In genomic region chr12:53502331-53502730, GRCh38 we compare ENCODE assay signal across 9 cellular contexts. TPM values are rescaled to one million over a fixed set of nuclear protein-coding genes. Genes with fewer than 3 reads are reported as not detected.
DNase-seq lines count a peak whose midpoint lies in the region; ATAC-seq, FAIRE-seq and TF ChIP-seq lines count a peak whose summit lies in the region.
"Had no signal": no experiment of that assay in that cellular context is flagged by ENCODE, and none has a peak within 500 bp of the region (broad histone marks: within the 10 kb centered on the region; RNA-seq: fewer than 3 reads in every experiment).

No MANE protein-coding gene starts in this region.

- no peak overlapping the region for H3K14ac ChIP-seq in H1 (ENCODE audit: insufficient read length)

- peak overlapping the region; percentile 77 for H3K27ac ChIP-seq in OCI-LY7 (ENCODE audit: low read depth, low read length, poor library complexity, severe bottlenecking)
- H3K27ac ChIP-seq in H1 (ENCODE audit: low read depth, low read length): no peak overlapping the region
- H3K27ac ChIP-seq in ovary: peak overlapping the region; percentile 37 to 99

- H3K27me3 ChIP-seq in Caco-2 (replicated peaks; ENCODE audit: control insufficient read depth, insufficient read depth, low read length) (no peaks in the 10 kb centered on the region), H1 (replicated peaks in 1 of 4; ENCODE audit: control insufficient read depth in 3 of 4, extremely low read depth in 1 of 4, insufficient read depth in 3 of 4, low read length in 3 of 4) (no peaks in the 10 kb centered on the region), ovary (no peaks in the 10 kb centered on the region)

- POLR2A ChIA-PET in Caco-2 (lab: Charles Lee): no interaction called here
- POLR2A ChIA-PET in OCI-LY7 (lab: Charles Lee): interaction anchor here (1.0 kb wide), 2 partner anchors 11 to 27 kb away, joined by 3 read pairs; no protein-coding TSS in a partner anchor
- POLR2A ChIA-PET in H1 (lab: Charles Lee; ENCODE audit: partially characterized antibody): interaction anchor here (0.7 to 67.0 kb wide), 5 partner anchors 10 to 285 kb away, joined by 3 to 3397 read pairs (median 51); partner anchors contain the start of genes AAAS, PCBP2 and PRR13

- H3K4me3 Mint-ChIP-seq in Caco-2 (ENCODE audit: unreplicated experiment): peak overlapping the region; percentile 80

- peaks cover 13% of the 10 kb centered on the region for H3K79me1 ChIP-seq in H1 (ENCODE audit: low read depth, low read length)

- H4K8ac ChIP-seq in H1 (ENCODE audit: extremely low read depth, insufficient read depth, low read length): no peak overlapping the region

- H3K4me3 ChIP-seq in Caco-2 (ENCODE audit: low read depth, low read length) (no peak overlapping the region; the same call in 1 of the 2 replicates), OCI-LY7 (ENCODE audit: low read depth, low read length, poor library complexity, severe bottlenecking) (peak overlapping the region; percentile 77), H1 (ENCODE audit: extremely low read depth in 1 of 4, insufficient read depth in 2 of 4, low read depth in 3 of 4, low read length in 4 of 4) (peak overlapping the region in 1 of 4 experiments; percentile 77; a peak in 1 of 8 replicates), ovary (no peak overlapping the region)

- no peaks in the 10 kb centered on the region for H3K9me3 Mint-ChIP-seq in Caco-2 (ENCODE audit: unreplicated experiment)

- CTCF ChIA-PET in Caco-2 (lab: Charles Lee) (no interaction called here), OCI-LY7 (lab: Charles Lee; ENCODE audit: unreplicated experiment) (interaction anchor here (1.7 kb wide), 1 partner anchor 123 kb away, joined by 5 read pairs; no protein-coding TSS in a partner anchor), H1 (lab: Charles Lee; ENCODE audit: partially characterized antibody) (interaction anchor here (0.9 to 3.9 kb wide), 7 partner anchors 8 to 181 kb away, joined by 3 to 20 read pairs (median 6); partner anchors contain the start of gene AAAS)

- H2BK120ac ChIP-seq in H1 (replicated peaks; ENCODE audit: low read depth, low read length): no peak overlapping the region

- FAIRE-seq in H1 (lab: Jason Lieb, UNC): no peak

- H3K9ac ChIP-seq in H1 (replicated peaks in 1 of 4; ENCODE audit: extremely low read depth in 1 of 4, low read depth in 3 of 4, low read length in 3 of 4): no peak overlapping the region

- no TSS peak for BruUV-seq in Caco-2 (replicated peaks; lab: Mats Ljungman, UMichigan)
- no TSS peak for BruUV-seq in OCI-LY7 (replicated peaks; lab: Mats Ljungman, UMichigan)

- H3K36me3 Mint-ChIP-seq in Caco-2 (ENCODE audit: insufficient read depth, unreplicated experiment): peaks cover 38% of the 10 kb centered on the region

- H3K4me1 Mint-ChIP-seq in Caco-2 (ENCODE audit: low read depth, unreplicated experiment): peaks cover 24% of the 10 kb centered on the region

- no peak overlapping the region for H4K91ac ChIP-seq in H1 (replicated peaks; ENCODE audit: insufficient read length, low read length)

- no peak for TF ChIP-seq RAD21 in H1 (IDR thresholded peaks at IDR 0.05 in 1 of 2, conservative IDR thresholded peaks at IDR 0.05 in 1 of 2; ENCODE audit: low read depth in 2 of 2, low read length in 2 of 2)

- H2AK5ac ChIP-seq in H1 (ENCODE audit: low read depth, low read length): no peak overlapping the region

- no peak overlapping the region for H2BK15ac ChIP-seq in H1 (ENCODE audit: low read length)

- TF ChIP-seq EP300 in H1 (IDR thresholded peaks at IDR 0.05; ENCODE audit: borderline replicate concordance in 1 of 2, low read depth in 2 of 2, low read length in 2 of 2): no peak
- TF ChIP-seq EP300 in ovary (IDR thresholded peaks at IDR 0.05): no peak

- no peak overlapping the region for H3K18ac ChIP-seq in H1 (ENCODE audit: extremely low read depth, low read length)

- peak overlapping the region; percentile 86 for H3K27ac Mint-ChIP-seq in Caco-2 (ENCODE audit: unreplicated experiment)

- no peak overlapping the region for H4K5ac ChIP-seq in H1 (ENCODE audit: insufficient read length, low read depth, low read length)

- H3K4ac ChIP-seq in H1 (replicated peaks; ENCODE audit: insufficient read length, low read depth, low read length): no peak overlapping the region

- no peak overlapping the region for H3K56ac ChIP-seq in H1 (replicated peaks; ENCODE audit: insufficient read length, low read depth, low read length)

- H3K23me2 ChIP-seq in H1 (ENCODE audit: low read depth, low read length): peaks cover 22% of the 10 kb centered on the region

- 96% methylated on average over 9 of the region's 9 CpGs; no CpG with 5 or more reads in 1 of the 2 experiments for WGBS in H1 (ENCODE audit: extremely low coverage in 1 of 2, insufficient coverage in 1 of 2, insufficient read length in 1 of 2, insufficient replicate concordance in 2 of 2, low coverage in 1 of 2, low lambda C conversion rate in 2 of 2, missing lambda C conversion rate in 1 of 2), 2 experiments
- WGBS in ovary, 3 donors: 7 to 11% (median 10%) methylated on average over 9 of the region's 9 CpGs

- ATAC-seq in GM19455 (IDR thresholded peaks at IDR 0.05; ENCODE audit: unreplicated experiment): no peak

- H3K23ac ChIP-seq in H1 (ENCODE audit: insufficient read length): no peak overlapping the region

- no peaks in the 10 kb centered on the region for H3K9me2 ChIP-seq in OCI-LY7 (ENCODE audit: insufficient read depth, low read length)

- no peak for TF ChIP-seq POLR2A in H1 (IDR thresholded peaks at IDR 0.05; ENCODE audit: control extremely low read depth in 1 of 2, low read depth in 2 of 2, low read length in 2 of 2)
- TF ChIP-seq POLR2A in ovary (IDR thresholded peaks at IDR 0.05): no peak

- no peak overlapping the region for H2BK5ac ChIP-seq in H1 (ENCODE audit: low read depth, low read length)

- peaks cover 7% of the 10 kb centered on the region; the same call in 1 of the 2 replicates for H3K4me1 ChIP-seq in Caco-2
- H3K4me1 ChIP-seq in OCI-LY7 (ENCODE audit: insufficient read depth, low read length, poor library complexity, severe bottlenecking): peaks cover 33% of the 10 kb centered on the region
- peaks cover 8 to 29% (median 20%) of the 10 kb centered on the region in 4 experiments for H3K4me1 ChIP-seq in H1 (replicated peaks in 1 of 4; ENCODE audit: control insufficient read depth in 3 of 4, insufficient read depth in 4 of 4, low read length in 3 of 4)
- H3K4me1 ChIP-seq in ovary (ENCODE audit: insufficient read depth): peaks cover 20% of the 10 kb centered on the region

- H3K27me3 Mint-ChIP-seq in Caco-2 (ENCODE audit: insufficient read depth, unreplicated experiment): no peaks in the 10 kb centered on the region

- no peak overlapping the region for H2BK20ac ChIP-seq in H1 (ENCODE audit: low read length)

- peaks cover 2% of the 10 kb centered on the region for H3K36me3 ChIP-seq in Caco-2 (ENCODE audit: control insufficient read depth, insufficient read depth, low read length)
- H3K36me3 ChIP-seq in OCI-LY7 (ENCODE audit: insufficient read depth, low read length): peaks cover 24% of the 10 kb centered on the region; the same call in 1 of the 2 replicates
- H3K36me3 ChIP-seq in H1 (ENCODE audit: control insufficient read depth in 2 of 4, insufficient read depth in 4 of 4, low read length in 3 of 4): peaks cover 9 to 23% (median 14%) of the 10 kb centered on the region in 4 experiments; a peak in 7 of 8 replicates
- no peaks in the 10 kb centered on the region for H3K36me3 ChIP-seq in ovary

- intact Hi-C loops in Caco-2 (cut with micrococcal nuclease; ENCODE audit: unreplicated experiment): no loop called here
- intact Hi-C loops in OCI-LY7 (cut with micrococcal nuclease; ENCODE audit: unreplicated experiment): loop anchor here (10.0 kb wide), 1 partner anchor 298 kb away; the partner anchor contains the start of gene ITGB7
- intact Hi-C loops in ovary (cut with DNase I): loop anchor here (5.0 to 10.0 kb wide), 4 partner anchors 60 to 285 kb away; partner anchors contain the start of genes AAAS (in 4 of the 4) and PRR13 (in 1 of the 4)

- DNase-seq in Caco-2 (no peak), OCI-LY7 (ENCODE audit: low spot score) (no peak), H1 (ENCODE audit: low read depth in 1 of 2, low spot score in 2 of 2) (no peak), ovary (peak; percentile 40 to 72 (median 50)), NCI-H2081 treated with DMSO at 0.1 percent for 48 hours (lab: John Stamatoyannopoulos, UW) (no peak), dedifferentiated amniotic fluid mesenchymal stem cell (ENCODE audit: extremely low spot score) (no peak)
- no peak for DNase-seq in effector CD8-positive, alpha-beta T cell (lab: John Stamatoyannopoulos, UW)
- DNase-seq: NCI-H345 had no signal

- H2BK12ac ChIP-seq in H1 (ENCODE audit: low read depth, low read length): no peak overlapping the region

- peak overlapping the region; percentile 96 for H3K4me2 ChIP-seq in OCI-LY7 (ENCODE audit: low read length)
- H3K4me2 ChIP-seq in H1 (ENCODE audit: insufficient read depth in 1 of 2, low read depth in 2 of 2, low read length in 2 of 2): peak overlapping the region; percentile 79 to 98; a peak in 2 of 4 replicates

- H3K9me3 ChIP-seq in Caco-2 (no peaks in the 10 kb centered on the region), OCI-LY7 (ENCODE audit: low read length) (no peaks in the 10 kb centered on the region), H1 (ENCODE audit: insufficient read depth in 2 of 2, low read depth in 1 of 2, low read length in 1 of 2) (no peaks in the 10 kb centered on the region), ovary (no peaks in the 10 kb centered on the region)

- TF ChIP-seq CTCF in Caco-2 (IDR thresholded peaks at IDR 0.05; ENCODE audit: insufficient read depth in 1 of 2, low read depth in 1 of 2, low read length in 1 of 2, severe bottlenecking in 1 of 2, unreplicated experiment in 1 of 2) (no peak), OCI-LY7 (conservative IDR thresholded peaks at IDR 0.05; ENCODE audit: low read length) (no peak), H1 (IDR thresholded peaks at IDR 0.05; ENCODE audit: control extremely low read depth in 1 of 3, insufficient read depth in 1 of 3, low read depth in 1 of 3, low read length in 3 of 3) (no peak), ovary (IDR thresholded peaks at IDR 0.05) (no peak)

- peaks cover 23% of the 10 kb centered on the region for H3K79me2 ChIP-seq in OCI-LY7 (ENCODE audit: insufficient read depth, low read depth, low read length)
- peaks cover 0 to 22% of the 10 kb centered on the region in 2 experiments; a peak in 2 of 4 replicates for H3K79me2 ChIP-seq in H1 (ENCODE audit: control insufficient read depth in 1 of 2, insufficient read depth in 2 of 2, low read length in 2 of 2)

- no peak overlapping the region for H2AFZ ChIP-seq in OCI-LY7 (ENCODE audit: low read length)
- no peak overlapping the region for H2AFZ ChIP-seq in H1 (ENCODE audit: low read length)

- no peaks in the 10 kb centered on the region for H4K20me1 ChIP-seq in OCI-LY7 (ENCODE audit: insufficient read depth, low read length)
- peaks cover 0 to 4% of the 10 kb centered on the region in 2 experiments for H4K20me1 ChIP-seq in H1 (replicated peaks in 1 of 2; ENCODE audit: control insufficient read depth in 1 of 2, insufficient read depth in 2 of 2, low read length in 2 of 2)

RNA-seq across cellular contexts. Expression of gene TARBP2, which starts 1.2 kb away (rescaled TPM):
- 43.9 and 50.7 TPM in 2 replicates for total RNA-seq in Caco-2 (2022)
- total RNA-seq in OCI-LY7 (2014; rRNA removed; shearing (Covaris generic)): 49.1 and 62.6 TPM in 2 replicates
- 41.8 and 45.9 TPM in 2 replicates for total RNA-seq in OCI-LY7 (2022)
- 66.1 and 69.9 TPM in 2 replicates for total RNA-seq in H1 (2021; fragmentation: NEBNext Ultra II Directional; extraction: Animal tissue kit (Norgen Biotek cat#: 25700))
- 122 and 135 TPM in 2 replicates for polyA plus RNA-seq in H1 (2011; rRNA removed)
- polyA plus RNA-seq in H1 (2011; cell fraction: cytosol; rRNA removed): 116 TPM
- 195 TPM for polyA plus RNA-seq in H1 (2011; cell fraction: nucleus; rRNA removed)
- polyA plus RNA-seq in H1 (2012, experiment 1 of 2): 62.0 to 84.4 TPM (median 79.7 TPM) in 4 replicates
- 104 TPM for polyA plus RNA-seq in H1 (2012, experiment 2 of 2)
- 41.8 TPM for polyA plus RNA-seq in H1 (2013, experiment 1 of 2)
- 36.4 TPM for polyA plus RNA-seq in H1 (2013, experiment 2 of 2)
- 42.1 and 48.2 TPM in 2 replicates for polyA minus RNA-seq in H1 (2011; rRNA and poly(A)+ RNA removed)
- 38.6 TPM for polyA minus RNA-seq in H1 (2011; cell fraction: cytosol; rRNA and poly(A)+ RNA removed)
- polyA minus RNA-seq in H1 (2011; cell fraction: nucleus; rRNA and poly(A)+ RNA removed): 65.6 TPM
- 10 to 100 TPM; 14.1 to 25.6 (median 21.9) TPM for total RNA-seq in ovary
- polyA plus RNA-seq in ovary: 10 to 100 TPM in 1 of 2 donors, 1 to 10 TPM in 1; 9.8 to 19.9 TPM

RNA-seq across cellular contexts. Expression of gene MAP3K12, which starts 3.1 kb away (rescaled TPM):
- total RNA-seq in Caco-2 (2022) (2.4 and 3.9 TPM in 2 replicates), OCI-LY7 (2022) (13.4 and 13.7 TPM in 2 replicates), ovary (10 to 100 TPM; 19.5 to 53.2 (median 30.8) TPM)
- 7.2 TPM in 2 replicates for total RNA-seq in OCI-LY7 (2014; rRNA removed; shearing (Covaris generic))
- 21.4 and 23.4 TPM in 2 replicates for total RNA-seq in H1 (2021; fragmentation: NEBNext Ultra II Directional; extraction: Animal tissue kit (Norgen Biotek cat#: 25700))
- polyA plus RNA-seq in H1 (2011; rRNA removed) (42.7 and 54.1 TPM in 2 replicates), ovary (10 to 100 TPM; 19.5 to 33.4 TPM)
- 37.7 TPM for polyA plus RNA-seq in H1 (2011; cell fraction: cytosol; rRNA removed)
- 232 TPM for polyA plus RNA-seq in H1 (2011; cell fraction: nucleus; rRNA removed)
- 31.0 to 35.0 TPM (median 33.4 TPM) in 4 replicates for polyA plus RNA-seq in H1 (2012, experiment 1 of 2)
- polyA plus RNA-seq in H1 (2012, experiment 2 of 2): 14.6 TPM
- polyA plus RNA-seq in H1 (2013, experiment 1 of 2): 20.2 TPM
- 15.6 TPM for polyA plus RNA-seq in H1 (2013, experiment 2 of 2)
- polyA minus RNA-seq in H1 (2011; rRNA and poly(A)+ RNA removed): 28.1 and 35.5 TPM in 2 replicates
- 16.5 TPM for polyA minus RNA-seq in H1 (2011; cell fraction: cytosol; rRNA and poly(A)+ RNA removed)
- polyA minus RNA-seq in H1 (2011; cell fraction: nucleus; rRNA and poly(A)+ RNA removed): 48.2 TPM

RNA-seq across cellular contexts. Expression of gene NPFF, which starts 5.0 kb away (rescaled TPM):
- total RNA-seq in Caco-2 (2022): 2.4 TPM in 1 of 2 replicates, not detected in the other
- total RNA-seq in OCI-LY7 (2014; rRNA removed; shearing (Covaris generic)): not detected in 2 replicates
- total RNA-seq in OCI-LY7 (2022): not detected in 2 replicates
- total RNA-seq in H1 (2021; fragmentation: NEBNext Ultra II Directional; extraction: Animal tissue kit (Norgen Biotek cat#: 25700)): 0.80 TPM in 1 of 2 replicates, not detected in the other
- not detected in 2 replicates for polyA plus RNA-seq in H1 (2011; rRNA removed)
- polyA plus RNA-seq in H1 (2011; cell fraction: cytosol; rRNA removed): not detected
- polyA plus RNA-seq in H1 (2011; cell fraction: nucleus; rRNA removed): not detected
- polyA plus RNA-seq in H1 (2012, experiment 1 of 2): 0.42 to 1.6 TPM (median 0.61 TPM) in 3 of 4 replicates, not detected in the other
- not detected for polyA plus RNA-seq in H1 (2012, experiment 2 of 2)
- 0.36 TPM for polyA plus RNA-seq in H1 (2013, experiment 1 of 2)
- 0.50 TPM for polyA plus RNA-seq in H1 (2013, experiment 2 of 2)
- polyA minus RNA-seq in H1 (2011; rRNA and poly(A)+ RNA removed): not detected in 2 replicates
- not detected for polyA minus RNA-seq in H1 (2011; cell fraction: cytosol; rRNA and poly(A)+ RNA removed)
- not detected for polyA minus RNA-seq in H1 (2011; cell fraction: nucleus; rRNA and poly(A)+ RNA removed)
- 1 to 10 TPM in 1 of 7 donors, under 1 TPM in 1, not detected in 5; 0.68 to 1.1 TPM for total RNA-seq in ovary
- not detected for polyA plus RNA-seq in ovary

RNA-seq across cellular contexts. Expression of gene PCBP2, which starts 50.4 kb away (rescaled TPM):
- total RNA-seq in Caco-2 (2022) (1,036 and 1,143 TPM in 2 replicates), OCI-LY7 (2022) (1,015 and 1,037 TPM in 2 replicates), ovary (1,000 to 10,000 TPM in 2 of 7 donors, 100 to 1,000 TPM in 5; 413 to 1,163 (median 948) TPM)
- total RNA-seq in OCI-LY7 (2014; rRNA removed; shearing (Covaris generic)): 183 and 209 TPM in 2 replicates
- 1,114 and 1,123 TPM in 2 replicates for total RNA-seq in H1 (2021; fragmentation: NEBNext Ultra II Directional; extraction: Animal tissue kit (Norgen Biotek cat#: 25700))
- polyA plus RNA-seq in H1 (2011; rRNA removed) (470 and 473 TPM in 2 replicates), ovary (1,000 to 10,000 TPM in 1 of 2 donors, 100 to 1,000 TPM in 1; 642 to 1,354 TPM)
- polyA plus RNA-seq in H1 (2011; cell fraction: cytosol; rRNA removed): 420 TPM
- 526 TPM for polyA plus RNA-seq in H1 (2011; cell fraction: nucleus; rRNA removed)
- polyA plus RNA-seq in H1 (2012, experiment 1 of 2): 987 to 1,115 TPM (median 1,028 TPM) in 4 replicates
- polyA plus RNA-seq in H1 (2012, experiment 2 of 2): 1,117 TPM
- 462 TPM for polyA plus RNA-seq in H1 (2013, experiment 1 of 2)
- 458 TPM for polyA plus RNA-seq in H1 (2013, experiment 2 of 2)
- polyA minus RNA-seq in H1 (2011; rRNA and poly(A)+ RNA removed): 887 and 924 TPM in 2 replicates
- 748 TPM for polyA minus RNA-seq in H1 (2011; cell fraction: cytosol; rRNA and poly(A)+ RNA removed)
- polyA minus RNA-seq in H1 (2011; cell fraction: nucleus; rRNA and poly(A)+ RNA removed): 484 TPM

Comparison
In these comparisons a context has a peak if more than half of its experiments do, and no peak if none do; other contexts are left out.
1. DNase-seq: peak in ovary (5 of 5); none in Caco-2 (0 of 2), OCI-LY7 (single experiment), H1 (0 of 2), NCI-H2081 treated with DMSO at 0.1 percent for 48 hours (single experiment), dedifferentiated amniotic fluid mesenchymal stem cell (single experiment) and effector CD8-positive, alpha-beta T cell (single experiment).